Comparison of ENCODE assay signal across 8 cellular contexts in genomic region chr14:101808020-101808641, GRCh38. TPM values are rescaled to one million over a fixed set of nuclear protein-coding genes. Genes with fewer than 3 reads are reported as not detected.
DNase-seq lines count a peak whose midpoint lies in the region; ATAC-seq and TF ChIP-seq lines count a peak whose summit lies in the region.

No MANE protein-coding gene starts in this region.

- H3K4me1 ChIP-seq in ACC112 (ENCODE audit: control insufficient read depth, insufficient read depth, low read length, unreplicated experiment) = peaks cover 20% of the 10 kb centered on the region
- H3K4me1 ChIP-seq in HEK293 (ENCODE audit: control insufficient read depth, insufficient read depth, low read length) = peaks cover 10% of the 10 kb centered on the region

- no peaks in the 10 kb centered on the region for H3K9me3 Mint-ChIP-seq in T-cell

- no peaks in the 10 kb centered on the region for H3K9me3 ChIP-seq in HEK293 (ENCODE audit: control insufficient read depth, insufficient read depth, low read depth, low read length)

- H3K4me3 Mint-ChIP-seq in T-cell = peak overlapping the region; percentile 9 to 41 (median 21)

- H3K27ac ChIP-seq in ACC112 (ENCODE audit: low read depth, low read length) = peak overlapping the region; percentile 37; the same call in 1 of the 2 replicates
- H3K27ac ChIP-seq in HEK293 (ENCODE audit: extremely low read depth, low read depth, low read length) = peak overlapping the region; percentile 27; the same call in 1 of the 2 replicates

- DNase-seq in T-cell (no peak), islet precursor cell (peak; percentile 89), lower leg skin (ENCODE audit: low spot score in 2 of 2) (no peak), NCI-H1048 (lab: John Stamatoyannopoulos, UW) (no peak)

- TF ChIP-seq CTCF in HEK293 (tag by site-specific recombination; IDR thresholded peaks at IDR 0.05) = peak; percentile 73; the same call in 1 of the 2 replicates
- TF ChIP-seq CTCF in lower leg skin (IDR thresholded peaks at IDR 0.05) = no peak

- H3K79me2 ChIP-seq in ACC112 (ENCODE audit: control insufficient read depth, insufficient read depth, low read length, unreplicated experiment) = peaks cover 29% of the 10 kb centered on the region

- H3K36me3 Mint-ChIP-seq in T-cell = peaks cover 21% of the 10 kb centered on the region

- TF ChIP-seq POLR2A in lower leg skin (IDR thresholded peaks at IDR 0.05) = no peak

- no peaks in the 10 kb centered on the region for H3K27me3 Mint-ChIP-seq in T-cell

- H3K36me3 ChIP-seq in ACC112 (ENCODE audit: insufficient read depth, low read length) = no peaks in the 10 kb centered on the region
- H3K36me3 ChIP-seq in HEK293 (ENCODE audit: control insufficient read depth in 2 of 2, insufficient read depth in 1 of 2, low read length in 2 of 2) = no peaks in the 10 kb centered on the region

- ATAC-seq in T-cell (replicated peaks in 1 of 4) (no peak), GM18520 (IDR thresholded peaks at IDR 0.05; ENCODE audit: unreplicated experiment) (no peak), HG03135 (IDR thresholded peaks at IDR 0.05; ENCODE audit: unreplicated experiment) (no peak)

- peaks cover 31 to 41% (median 35%) of the 10 kb centered on the region in 3 donors for H3K4me1 Mint-ChIP-seq in T-cell

- intact Hi-C loops in lower leg skin (cut with DNase I; ENCODE audit: low total_unique reads) = no loop called here

- whole genome bisulfite sequencing in lower leg skin, 2 donors = 39 to 44% methylated on average over 11 of the region's 11 CpGs

- H3K27ac Mint-ChIP-seq in T-cell = peak overlapping the region; percentile 28 to 74

- H3K27me3 ChIP-seq in ACC112 (ENCODE audit: insufficient read depth, low read length) = no peaks in the 10 kb centered on the region

- H3K4me3 ChIP-seq in ACC112 (ENCODE audit: low read depth, low read length) (peak overlapping the region; percentile 20; the same call in 1 of the 2 replicates), HEK293 (ENCODE audit: low read depth, low read length) (no peak overlapping the region; the same call in 1 of the 2 replicates), lower leg skin (ENCODE audit: low read depth, poor library complexity, severe bottlenecking) (no peak overlapping the region)

- CTCF ChIA-PET in HEK293 (lab: Yijun Ruan, JAX) = interaction anchor here (0.7 to 4.4 kb wide), 6 partner anchors 37 to 743 kb away, joined by 3 to 21 read pairs (median 3); no protein-coding TSS in a partner anchor
- CTCF ChIA-PET in T-cell (lab: Charles Lee) = interaction anchor here (0.5 to 3.1 kb wide), 5 partner anchors 13 to 1471 kb away, joined by 5 to 21 read pairs (median 10); no protein-coding TSS in a partner anchor

- POLR2A ChIA-PET in HEK293 (lab: Yijun Ruan, JAX) = interaction anchor here (0.9 to 2.2 kb wide), 3 partner anchors 19 to 48 kb away, joined by 4 to 8 read pairs (median 4); partner anchors contain the start of gene PPP2R5C
- POLR2A ChIA-PET in T-cell (lab: Charles Lee) = interaction anchor here (0.5 to 9.1 kb wide), 9 partner anchors 11 to 1610 kb away, joined by 3 to 277 read pairs (median 4); no protein-coding TSS in a partner anchor

- H2AFZ ChIP-seq in ACC112 (ENCODE audit: low read length, unreplicated experiment) = peak overlapping the region; percentile 66

TF ChIP-seq in HEK293, 187 proteins besides CTCF, POLR2A, EP300 and RAD21 (continues in another document):
- TF ChIP-seq BCL11A (tag by site-specific recombination; IDR thresholded peaks at IDR 0.05; ENCODE audit: low read depth) (0 out of 2 replicates have a peak, but pooled peaks have one; percentile 11), ZNF600 (tag by site-specific recombination; IDR thresholded peaks at IDR 0.05) (no peak; the same call in 1 of the 2 replicates), ZNF513 (tag by site-specific recombination; IDR thresholded peaks at IDR 0.05) (peak; percentile 80), EGR2 (tag by site-specific recombination; IDR thresholded peaks at IDR 0.05; ENCODE audit: low read depth) (peak; percentile 85), ZNF221 (tag by site-specific recombination; IDR thresholded peaks at IDR 0.05; ENCODE audit: borderline replicate concordance) (no peak), ZNF747 (tag by site-specific recombination; IDR thresholded peaks at IDR 0.05) (no peak), ATF2 (tag by site-specific recombination; IDR thresholded peaks at IDR 0.05; ENCODE audit: low read depth) (no peak), ZBTB17 (tag by site-specific recombination; IDR thresholded peaks at IDR 0.05) (peak; percentile 93), REPIN1 (tag by site-specific recombination; IDR thresholded peaks at IDR 0.05; ENCODE audit: low read depth) (no peak), ZNF335 (tag by site-specific recombination; conservative IDR thresholded peaks at IDR 0.05) (peak; percentile 42; the same call in 1 of the 2 replicates), ZBTB20 (tag by site-specific recombination; IDR thresholded peaks at IDR 0.05) (0 out of 2 replicates have a peak, but pooled peaks have one; percentile 45), PATZ1 (tag by site-specific recombination; IDR thresholded peaks at IDR 0.05) (no peak), ZNF707 (tag by site-specific recombination; IDR thresholded peaks at IDR 0.05) (no peak), ZNF16 (tag by site-specific recombination; IDR thresholded peaks at IDR 0.05; ENCODE audit: low read depth) (no peak), RBAK (tag by site-specific recombination; IDR thresholded peaks at IDR 0.05) (no peak), ZBTB6 (tag by site-specific recombination; IDR thresholded peaks at IDR 0.05) (no peak), ZFHX2 (tag by site-specific recombination; conservative IDR thresholded peaks at IDR 0.05) (peak; percentile 73), ZBTB26 (tag by site-specific recombination; optimal IDR thresholded peaks at IDR 0.05) (no peak), MZF1 (tag by site-specific recombination; IDR thresholded peaks at IDR 0.05; ENCODE audit: borderline replicate concordance) (no peak), ZNF776 (tag by site-specific recombination; IDR thresholded peaks at IDR 0.05; ENCODE audit: borderline replicate concordance) (no peak), ZNF558 (tag by site-specific recombination; IDR thresholded peaks at IDR 0.05) (no peak), OVOL3 (tag by site-specific recombination; IDR thresholded peaks at IDR 0.05) (no peak)

RNA-seq across cellular contexts. Expression of gene PPP2R5C, which starts 46.6 kb away (rescaled TPM):
- total RNA-seq in T-cell (100 to 1,000 TPM; 435 to 627 (median 489) TPM), lower leg skin (10 to 100 TPM; 74.6 to 89.9 (median 80.3) TPM)

Comparison
In these comparisons a context has a peak if more than half of its experiments do, and no peak if none do; other contexts are left out.
1. RNA of gene PPP2R5C, which starts 46.6 kb away (total RNA-seq): 435 to 627 TPM in T-cell; 74.6 to 89.9 TPM in lower leg skin; every median in the first group is over 4 times any median in the second.